Comparison of ENCODE assay signal across 10 cellular contexts in genomic region chr11:111718436-111719325, GRCh38. TPM values are rescaled to one million over a fixed set of nuclear protein-coding genes. Genes with fewer than 3 reads are reported as not detected.
DNase-seq lines count a peak whose midpoint lies in the region; ATAC-seq, FAIRE-seq and TF ChIP-seq lines count a peak whose summit lies in the region.
"Had no signal": no experiment of that assay in that cellular context is flagged by ENCODE, and none has a peak within 500 bp of the region (broad histone marks: within the 10 kb centered on the region; RNA-seq: fewer than 3 reads in every experiment).

No MANE protein-coding gene starts in this region.

- peak overlapping the region; percentile 95 for H2AK5ac ChIP-seq in IMR-90 (ENCODE audit: low read depth, low read length)

- H3K9me3 ChIP-seq in IMR-90 (ENCODE audit: control insufficient read depth, insufficient read depth, low read length) (no peaks in the 10 kb centered on the region), HepG2 (ENCODE audit: low read length) (no peaks in the 10 kb centered on the region), thoracic aorta (no peaks in the 10 kb centered on the region)
- H3K9me3 ChIP-seq: neutrophil had no signal

- CTCF ChIA-PET in IMR-90 (lab: Yijun Ruan, JAX): no interaction called here
- CTCF ChIA-PET in HepG2 (lab: Yijun Ruan, JAX; ENCODE audit: low intra/inter-chr PET ratio, low total read pairs): no interaction called here

- H3K36me3 Mint-ChIP-seq in chondrocyte (ENCODE audit: low read depth): peaks cover 39% of the 10 kb centered on the region

- H4K20me1 ChIP-seq in IMR-90 (ENCODE audit: insufficient read depth, low read length): no peaks in the 10 kb centered on the region
- H4K20me1 ChIP-seq in HepG2 (ENCODE audit: insufficient read depth, low read length): no peaks in the 10 kb centered on the region

- no peaks in the 10 kb centered on the region for H3K79me2 ChIP-seq in HepG2 (ENCODE audit: insufficient read depth, low read length)

- no peaks in the 10 kb centered on the region for H3K27me3 Mint-ChIP-seq in chondrocyte (ENCODE audit: low read depth)
- H3K27me3 Mint-ChIP-seq: stimulated activated naive CD8-positive, alpha-beta T cell treated with anti-CD3 and anti-CD28 coated beads, Interleukin-15, Interleukin-2, amounts not matched to agents 100 ng/mL and 50 ng/mL, for 24 hours had no signal

- H3K4me1 Mint-ChIP-seq in chondrocyte (ENCODE audit: low read depth): peaks cover 26% of the 10 kb centered on the region

- intact Hi-C loops in IMR-90 (cut with micrococcal nuclease) (loop anchor here (1.0 to 5.0 kb wide), 2 partner anchors 44 to 115 kb away; no protein-coding TSS in a partner anchor), HepG2 (cut with micrococcal nuclease; ENCODE audit: unreplicated experiment) (no loop called here)

- TF ChIP-seq RAD21 in IMR-90 (IDR thresholded peaks at IDR 0.05; ENCODE audit: low read length) (peak; percentile 23), HepG2 (CRISPR knock-in tag; IDR thresholded peaks at IDR 0.05) (no peak)

- peak overlapping the region; percentile 83; the same call in 1 of the 2 replicates for H3K18ac ChIP-seq in IMR-90 (ENCODE audit: low read depth, low read length)

- H3K27ac Mint-ChIP-seq in chondrocyte (ENCODE audit: unreplicated experiment): peak overlapping the region; percentile 39
- H3K27ac Mint-ChIP-seq: stimulated activated naive CD8-positive, alpha-beta T cell treated with anti-CD3 and anti-CD28 coated beads, Interleukin-15, Interleukin-2, amounts not matched to agents 100 ng/mL and 50 ng/mL, for 24 hours had no signal

- peak overlapping the region; percentile 33; the same call in 1 of the 2 replicates for H3K23ac ChIP-seq in IMR-90 (ENCODE audit: low read depth, low read length)

- FAIRE-seq in HepG2 (lab: Jason Lieb, UNC): no peak

- H3K9me1 ChIP-seq in IMR-90 (ENCODE audit: insufficient read depth, low read length): peaks cover 12% of the 10 kb centered on the region

- H2AFZ ChIP-seq in IMR-90 (replicated peaks; ENCODE audit: low read length, poor library complexity) (no peak overlapping the region), HepG2 (ENCODE audit: low read length) (no peak overlapping the region)

- H2AK9ac ChIP-seq in IMR-90 (replicated peaks; ENCODE audit: low read depth, low read length, poor library complexity): peak overlapping the region; percentile 66

- H2BK15ac ChIP-seq in IMR-90 (ENCODE audit: low read depth, low read length): peak overlapping the region; percentile 46; the same call in 1 of the 3 replicates

- peak; percentile 91 for DNase-seq in IMR-90
- no peak for DNase-seq in chondrocyte (ENCODE audit: low spot score)
- peak; percentile 30 for DNase-seq in HepG2 (ENCODE audit: low spot score)
- DNase-seq in thoracic aorta (ENCODE audit: low spot score): no peak
- DNase-seq in NCI-H526 treated with DMSO at 0.1 percent for 48 hours (lab: John Stamatoyannopoulos, UW): no peak
- DNase-seq in NCI-H2227 (lab: John Stamatoyannopoulos, UW; ENCODE audit: unreplicated experiment): no peak
- no peak for DNase-seq in Ammon's horn (ENCODE audit: low spot score)
- DNase-seq: NCI-H1105 had no signal

- no peak overlapping the region for H3K4me3 Mint-ChIP-seq in chondrocyte (ENCODE audit: unreplicated experiment)
- H3K4me3 Mint-ChIP-seq: stimulated activated naive CD8-positive, alpha-beta T cell treated with anti-CD3 and anti-CD28 coated beads, Interleukin-15, Interleukin-2, amounts not matched to agents 100 ng/mL and 50 ng/mL, for 24 hours had no signal

- peak overlapping the region; percentile 76 for H3K14ac ChIP-seq in IMR-90 (replicated peaks; ENCODE audit: low read depth, low read length)

- dilution Hi-C loops in IMR-90 (cut with HindIII; ENCODE audit: low sequenced_read_pairs, unreplicated experiment): no loop called here

- peak overlapping the region; percentile 72 for H4K91ac ChIP-seq in IMR-90 (ENCODE audit: insufficient read depth, low read depth, low read length)

- H3K27ac ChIP-seq in IMR-90 (ENCODE audit: insufficient read depth, low read length) (peak overlapping the region; percentile 73), HepG2 (ENCODE audit: extremely low read length, insufficient read depth, low read length) (no peak overlapping the region), thoracic aorta (peak overlapping the region; percentile 64 to 67)
- H3K27ac ChIP-seq: neutrophil had no signal

- no TSS peak for BruUV-seq in IMR-90 (replicated peaks; lab: Mats Ljungman, UMichigan)
- no TSS peak for BruUV-seq in HepG2 (replicated peaks; lab: Mats Ljungman, UMichigan)

- H2BK120ac ChIP-seq in IMR-90 (ENCODE audit: low read depth, low read length): peak overlapping the region; percentile 73

- ATAC-seq in IMR-90 (ENCODE audit: low read depth) (peak; percentile 95), HepG2 (no peak; the same call in 2 of the 3 replicates), thoracic aorta (ENCODE audit: insufficient number of reproducible peaks, low FRiP score, low read depth) (peak; percentile 52)

- peaks cover 49% of the 10 kb centered on the region for H3K36me3 ChIP-seq in IMR-90 (ENCODE audit: control insufficient read depth, insufficient read depth, low read length)
- H3K36me3 ChIP-seq in HepG2 (replicated peaks in 1 of 2; ENCODE audit: control insufficient read depth in 1 of 2, insufficient read depth in 2 of 2, low read length in 2 of 2): peaks cover 24 to 62% of the 10 kb centered on the region in 2 experiments
- H3K36me3 ChIP-seq in thoracic aorta: peaks cover 42% of the 10 kb centered on the region

- peak overlapping the region in 1 of 2 experiments; percentile 71; a peak in 2 of 4 replicates for H4K8ac ChIP-seq in IMR-90 (ENCODE audit: low read depth in 2 of 2, low read length in 2 of 2)

- no peak overlapping the region; the same call in 1 of the 2 replicates for H3K56ac ChIP-seq in IMR-90 (ENCODE audit: extremely low read depth, insufficient read depth, low read length)

- H3K4me1 ChIP-seq in IMR-90 (ENCODE audit: control insufficient read depth, insufficient read depth, low read length): peaks cover 13% of the 10 kb centered on the region
- H3K4me1 ChIP-seq in HepG2 (ENCODE audit: insufficient read depth, low read length): peaks cover 28% of the 10 kb centered on the region
- peaks cover 8 to 20% of the 10 kb centered on the region in 2 donors for H3K4me1 ChIP-seq in thoracic aorta (ENCODE audit: control insufficient read depth in 1 of 2, low read depth in 2 of 2)

- in situ Hi-C loops in IMR-90 (cut with MboI; ENCODE audit: low sequenced_read_pairs) (no loop called here), HepG2 (cut with HindIII; ENCODE audit: extremely low pct_ligation_motif_present, low pct_unique_long_range_greater_than_20kb) (no loop called here)

- H3K4me3 ChIP-seq in IMR-90 (ENCODE audit: insufficient read depth, low read depth, low read length) (no peak overlapping the region), HepG2 (replicated peaks in 1 of 3; ENCODE audit: insufficient read depth in 1 of 3, low read depth in 2 of 3, low read length in 3 of 3) (no peak overlapping the region), thoracic aorta (peak overlapping the region; percentile 32)

- TF ChIP-seq POLR2A in IMR-90 (IDR thresholded peaks at IDR 0.05; ENCODE audit: low read depth, low read length): 0 out of 2 replicates have a peak, but pooled peaks have one; percentile 49
- no peak for TF ChIP-seq POLR2A in HepG2 (IDR thresholded peaks at IDR 0.05; ENCODE audit: insufficient read depth in 1 of 2, low read depth in 2 of 2, low read length in 2 of 2)

- H3K27me3 ChIP-seq in IMR-90 (ENCODE audit: control insufficient read depth, insufficient read depth, low read length) (no peaks in the 10 kb centered on the region), HepG2 (ENCODE audit: control insufficient read depth in 1 of 2, insufficient read depth in 2 of 2, low read length in 2 of 2) (no peaks in the 10 kb centered on the region), thoracic aorta (replicated peaks; ENCODE audit: insufficient read depth) (no peaks in the 10 kb centered on the region)
- H3K27me3 ChIP-seq: neutrophil had no signal

- no peak; the same call in 1 of the 2 replicates for TF ChIP-seq CTCF in IMR-90 (conservative IDR thresholded peaks at IDR 0.05; ENCODE audit: low read depth, low read length)
- no peak for TF ChIP-seq CTCF in chondrocyte (IDR thresholded peaks at IDR 0.05)
- TF ChIP-seq CTCF in HepG2 (CRISPR knock-in tag; IDR thresholded peaks at IDR 0.05): no peak
- TF ChIP-seq CTCF in thoracic aorta (IDR thresholded peaks at IDR 0.05): no peak

- 100% methylated on average over 1 of the region's 12 CpGs; no CpG with 5 or more reads in 1 of the 2 experiments for WGBS in IMR-90 (ENCODE audit: extremely low coverage in 2 of 2, insufficient read length in 1 of 2), 2 experiments
- 90% methylated on average over 12 of the region's 12 CpGs for WGBS in HepG2 (ENCODE audit: low lambda C conversion rate)

- no peaks in the 10 kb centered on the region for H3K9me3 Mint-ChIP-seq in chondrocyte (ENCODE audit: low read depth)
- H3K9me3 Mint-ChIP-seq: stimulated activated naive CD8-positive, alpha-beta T cell treated with anti-CD3 and anti-CD28 coated beads, Interleukin-15, Interleukin-2, amounts not matched to agents 100 ng/mL and 50 ng/mL, for 24 hours had no signal

- peak overlapping the region; percentile 70 for H4K5ac ChIP-seq in IMR-90 (ENCODE audit: low read depth, low read length)

- H3K4ac ChIP-seq in IMR-90 (ENCODE audit: low read depth, low read length): peak overlapping the region; percentile 77

- TF ChIP-seq EP300 in HepG2 (IDR thresholded peaks at IDR 0.05; ENCODE audit: low read depth in 2 of 2, low read length in 2 of 2) (no peak), HepG2 (CRISPR knock-in tag; IDR thresholded peaks at IDR 0.05; ENCODE audit: borderline replicate concordance) (no peak)

- POLR2A ChIA-PET in IMR-90 (lab: Charles Lee; ENCODE audit: unreplicated experiment): no interaction called here
- POLR2A ChIA-PET in HepG2 (lab: Yijun Ruan, JAX): no interaction called here

- H3K4me2 ChIP-seq in IMR-90 (ENCODE audit: low read depth, low read length): peak overlapping the region; percentile 77
- H3K4me2 ChIP-seq in HepG2 (ENCODE audit: low read depth, low read length): no peak overlapping the region

- H3K79me1 ChIP-seq in IMR-90 (ENCODE audit: low read depth in 1 of 2, low read length in 2 of 2): peaks cover 11 to 49% of the 10 kb centered on the region in 2 experiments

- H3K9ac ChIP-seq in IMR-90 (ENCODE audit: low read depth, low read length) (0 out of 2 replicates have a peak overlapping the region, but pooled peaks have one; percentile 20), HepG2 (ENCODE audit: insufficient read depth, low read depth, low read length) (no peak overlapping the region)

- H2BK5ac ChIP-seq in IMR-90 (ENCODE audit: low read depth, low read length, poor library complexity, severe bottlenecking): peak overlapping the region; percentile 89

- H2BK20ac ChIP-seq in IMR-90 (ENCODE audit: low read depth, low read length): peak overlapping the region; percentile 76; the same call in 1 of the 2 replicates

RNA-seq across cellular contexts. Expression of gene PPP2R1B, which starts 47.5 kb away (rescaled TPM):
- 52.8 and 62.9 TPM in 2 replicates for total RNA-seq in IMR-90 (2012; rRNA removed)
- polyA plus RNA-seq in IMR-90 (2012; rRNA removed): 22.4 and 23.0 TPM in 2 replicates
- polyA plus RNA-seq in IMR-90 (2012; cell fraction: cytosol; rRNA removed): 7.2 and 16.0 TPM in 2 replicates
- polyA plus RNA-seq in IMR-90 (2012; cell fraction: nucleus; rRNA removed; ENCODE audit: low replicate concordance): 4.4 and 27.4 TPM in 2 replicates
- 17.2 to 27.3 TPM (median 18.5 TPM) in 3 replicates for total RNA-seq in chondrocyte
- 56.8 and 93.9 TPM in 2 replicates for total RNA-seq in HepG2 (2016; rRNA removed; fragmentation: Illumina TruSeq; extraction: Trizol)
- 9.8 and 10.6 TPM in 2 replicates for total RNA-seq in HepG2 (2016; cell fraction: cytosol; rRNA removed; fragmentation: Illumina TruSeq; extraction: Trizol; ENCODE audit: low read depth)
- total RNA-seq in HepG2 (2016; cell fraction: insoluble cytoplasmic fraction; rRNA removed; fragmentation: Illumina TruSeq; extraction: Trizol): 54.4 and 91.0 TPM in 2 replicates
- 14.0 and 18.1 TPM in 2 replicates for total RNA-seq in HepG2 (2016; cell fraction: membrane; rRNA removed; fragmentation: Illumina TruSeq; extraction: Trizol)
- 40.7 and 41.0 TPM in 2 replicates for total RNA-seq in HepG2 (2016; cell fraction: nucleus; rRNA removed; fragmentation: Illumina TruSeq; extraction: Trizol)
- polyA plus RNA-seq in HepG2 (2011; rRNA removed): 20.9 and 22.1 TPM in 2 replicates
- polyA plus RNA-seq in HepG2 (2011; cell fraction: cytosol; rRNA removed): 13.4 and 16.6 TPM in 2 replicates
- polyA plus RNA-seq in HepG2 (2011; cell fraction: nucleus; rRNA removed): 34.8 and 48.7 TPM in 2 replicates
- 17.9 and 20.4 TPM in 2 replicates for polyA plus RNA-seq in HepG2 (2012)
- polyA plus RNA-seq in HepG2 (2016; cell fraction: cytosol; fragmentation: Illumina TruSeq; extraction: Trizol; ENCODE audit: low read depth): 1.4 and 2.1 TPM in 2 replicates
- 48.5 and 52.1 TPM in 2 replicates for polyA plus RNA-seq in HepG2 (2016; cell fraction: insoluble cytoplasmic fraction; fragmentation: Illumina TruSeq; extraction: Trizol; ENCODE audit: low read depth)
- polyA plus RNA-seq in HepG2 (2016; cell fraction: membrane; fragmentation: Illumina TruSeq; extraction: Trizol; ENCODE audit: low read depth): 4.7 and 5.1 TPM in 2 replicates
- 33.7 and 36.2 TPM in 2 replicates for polyA plus RNA-seq in HepG2 (2016; cell fraction: nucleus; fragmentation: Illumina TruSeq; extraction: Trizol; ENCODE audit: insufficient read depth, low read depth)
- 41.9 and 53.6 TPM in 2 replicates for polyA minus RNA-seq in HepG2 (2011; rRNA and poly(A)+ RNA removed; ENCODE audit: low replicate concordance)
- polyA minus RNA-seq in HepG2 (2011; cell fraction: cytosol; rRNA and poly(A)+ RNA removed): 24.9 and 26.4 TPM in 2 replicates
- 62.1 and 67.5 TPM in 2 replicates for polyA minus RNA-seq in HepG2 (2011; cell fraction: nucleus; rRNA and poly(A)+ RNA removed)
- 10 to 100 TPM; 22.5 to 34.5 TPM for total RNA-seq in thoracic aorta

Comparison
In these comparisons a context has a peak if more than half of its experiments do, and no peak if none do; other contexts are left out.
1. DNase-seq: peak in IMR-90 (single experiment) and HepG2 (single experiment); none in chondrocyte (single experiment), thoracic aorta (single experiment), NCI-H526 treated with DMSO at 0.1 percent for 48 hours (single experiment), NCI-H2227 (single experiment) and Ammon's horn (single experiment).